30 cellular contexts compared by ENCODE assay signal in the genomic region with DNA sequence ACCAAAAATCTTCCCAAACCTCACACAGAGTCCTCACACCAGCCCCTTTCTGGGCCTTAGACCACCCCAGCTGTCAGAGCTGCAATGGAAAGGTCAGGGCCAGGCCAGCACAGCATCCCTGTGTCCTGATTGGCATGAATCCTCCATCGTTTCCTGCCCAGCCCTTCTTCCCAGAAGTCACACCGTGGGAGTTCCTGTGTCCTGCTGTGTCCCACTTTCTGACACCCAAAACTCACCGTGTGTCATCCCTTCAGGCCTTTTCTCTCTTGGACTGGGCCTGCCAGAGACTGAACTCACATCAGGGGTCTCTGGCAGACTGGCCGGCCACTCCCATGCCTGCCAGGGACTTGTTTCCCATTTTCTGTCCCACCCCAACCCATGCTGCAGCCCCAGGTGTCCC. TPM values are rescaled to one million over a fixed set of nuclear protein-coding genes. Genes with fewer than 3 reads are reported as not detected.
A peak's percentile ranks its signal among the peaks of the same experiment; 100 is the strongest.
DNase-seq lines count a peak whose midpoint lies in the region; ATAC-seq, FAIRE-seq and TF ChIP-seq lines count a peak whose summit lies in the region.
"Had no signal": no experiment of that assay in that cellular context is flagged by ENCODE, and none has a peak within 500 bp of the region (broad histone marks: within the 10 kb centered on the region; RNA-seq: fewer than 3 reads in every experiment).

No MANE protein-coding gene starts in this region.

- POLR2A ChIA-PET in A673 (lab: Charles Lee; ENCODE audit: low non-redundant PET) (no interaction called here), HEK293 (lab: Yijun Ruan, JAX) (no interaction called here)

- peaks cover 29% of the 10 kb centered on the region for H3K27me3 Mint-ChIP-seq in glutamatergic neuron (ENCODE audit: unreplicated experiment)
- H3K27me3 Mint-ChIP-seq in activated CD8-positive, alpha-beta memory T cell treated with anti-CD3 and anti-CD28 coated beads, Interleukin-2, amount 10 ng/mL, durations not matched to agents 7 days and 5 days: peaks cover under 1% of the 10 kb centered on the region

- H3K36me3 Mint-ChIP-seq in glutamatergic neuron (ENCODE audit: unreplicated experiment): no peaks in the 10 kb centered on the region
- no peaks in the 10 kb centered on the region for H3K36me3 Mint-ChIP-seq in activated CD8-positive, alpha-beta memory T cell treated with anti-CD3 and anti-CD28 coated beads, Interleukin-2, amount 10 ng/mL, durations not matched to agents 7 days and 5 days
- H3K36me3 Mint-ChIP-seq: CD4-positive, CD25-positive, alpha-beta regulatory T cell had no signal

- peaks cover 20% of the 10 kb centered on the region for H3K4me1 ChIP-seq in A673 (ENCODE audit: insufficient read depth, low read length, poor library complexity, severe bottlenecking)
- H3K4me1 ChIP-seq in HEK293 (ENCODE audit: control insufficient read depth, insufficient read depth, low read length): no peaks in the 10 kb centered on the region
- peaks cover 8 to 13% of the 10 kb centered on the region in 2 donors for H3K4me1 ChIP-seq in neuronal stem cell (ENCODE audit: control insufficient read depth in 2 of 2, insufficient read depth in 1 of 2, low read depth in 1 of 2, low read length in 2 of 2)

- TF ChIP-seq CTCF in A673 (conservative IDR thresholded peaks at IDR 0.05; ENCODE audit: low read depth, low read length) (no peak), HEK293 (tag by site-specific recombination; IDR thresholded peaks at IDR 0.05) (no peak), glutamatergic neuron (IDR thresholded peaks at IDR 0.05; ENCODE audit: partially characterized antibody, unreplicated experiment) (no peak)

- ATAC-seq in activated CD8-positive, alpha-beta memory T cell treated with anti-CD3 and anti-CD28 coated beads, Interleukin-2, amount 10 ng/mL, durations not matched to agents 7 days and 5 days: no peak
- ATAC-seq: PC-3, Right ventricle myocardium inferior, SK-N-SH treated with all-trans-retinoic acid at 6 μM for 48 hours had no signal

- no peak for FAIRE-seq in GM12892 (lab: Jason Lieb, UNC)

- peak overlapping the region; percentile 94 for H2BK12ac ChIP-seq in neuronal stem cell (ENCODE audit: low read length)

- H3K27ac Mint-ChIP-seq in glutamatergic neuron (ENCODE audit: unreplicated experiment): peak overlapping the region; percentile 53
- H3K27ac Mint-ChIP-seq in activated CD8-positive, alpha-beta memory T cell treated with anti-CD3 and anti-CD28 coated beads, Interleukin-2, amount 10 ng/mL, durations not matched to agents 7 days and 5 days: no peak overlapping the region

- WGBS in neuronal stem cell (ENCODE audit: extremely low coverage in 2 of 2, insufficient read length in 2 of 2, insufficient replicate concordance in 1 of 2), 2 donors: no CpG with 5 or more reads among the region's 4 CpGs

- BruUV-seq in A673 (replicated peaks; lab: Mats Ljungman, UMichigan): no TSS peak

- no peak for TF ChIP-seq POLR2A in GM12892 (IDR thresholded peaks at IDR 0.05; ENCODE audit: low read depth, low read length)

- peak overlapping the region; percentile 20 for H2AK5ac ChIP-seq in neuronal stem cell (ENCODE audit: low read depth, low read length)

- H3K9me3 ChIP-seq in A673 (ENCODE audit: low read depth, low read length, poor library complexity, severe bottlenecking): no peaks in the 10 kb centered on the region
- H3K9me3 ChIP-seq in HEK293 (ENCODE audit: control insufficient read depth, insufficient read depth, low read depth, low read length): no peaks in the 10 kb centered on the region
- no peaks in the 10 kb centered on the region for H3K9me3 ChIP-seq in neuronal stem cell (replicated peaks in 1 of 2; ENCODE audit: control insufficient read depth in 2 of 2, insufficient read depth in 1 of 2, low read depth in 1 of 2, low read length in 2 of 2)
- H3K9me3 ChIP-seq: HAP-1, SJCRH30 had no signal

- peaks cover 90% of the 10 kb centered on the region for H3K27me3 ChIP-seq in A673 (replicated peaks; ENCODE audit: insufficient read depth, low read depth, low read length, poor library complexity)
- no peaks in the 10 kb centered on the region for H3K27me3 ChIP-seq in neuronal stem cell (ENCODE audit: control insufficient read depth in 3 of 3, insufficient read depth in 3 of 3, low read depth in 1 of 3, low read length in 3 of 3)

- intact Hi-C loops in A673 (cut with micrococcal nuclease; ENCODE audit: unreplicated experiment): no loop called here

- no peaks in the 10 kb centered on the region for H3K36me3 ChIP-seq in A673 (ENCODE audit: insufficient read depth, low read length, poor library complexity, severe bottlenecking)
- H3K36me3 ChIP-seq in HEK293 (ENCODE audit: control insufficient read depth in 2 of 2, insufficient read depth in 1 of 2, low read length in 2 of 2): no peaks in the 10 kb centered on the region; a peak in 1 of 3 replicates
- no peaks in the 10 kb centered on the region for H3K36me3 ChIP-seq in neuronal stem cell (replicated peaks in 1 of 2; ENCODE audit: control insufficient read depth in 2 of 2, insufficient read depth in 2 of 2, low read length in 2 of 2)
- H3K36me3 ChIP-seq: HAP-1, SJCRH30 had no signal

- H3K4me2 ChIP-seq in neuronal stem cell (ENCODE audit: insufficient read depth, low read length, poor library complexity, severe bottlenecking): no peak overlapping the region

- no peak overlapping the region for H3K14ac ChIP-seq in neuronal stem cell (ENCODE audit: low read length)

- no peak overlapping the region for H4K91ac ChIP-seq in neuronal stem cell (ENCODE audit: low read depth, low read length, poor library complexity)

- H3K4me1 Mint-ChIP-seq in glutamatergic neuron (ENCODE audit: low read depth, unreplicated experiment): peaks cover 34% of the 10 kb centered on the region
- no peaks in the 10 kb centered on the region for H3K4me1 Mint-ChIP-seq in activated CD8-positive, alpha-beta memory T cell treated with anti-CD3 and anti-CD28 coated beads, Interleukin-2, amount 10 ng/mL, durations not matched to agents 7 days and 5 days
- H3K4me1 Mint-ChIP-seq: CD4-positive, CD25-positive, alpha-beta regulatory T cell had no signal

- peak overlapping the region; percentile 25 for H4K8ac ChIP-seq in neuronal stem cell (ENCODE audit: low read depth, low read length)

- H3K9ac ChIP-seq in neuronal stem cell (ENCODE audit: low read depth, low read length, poor library complexity): no peak overlapping the region
- H3K9ac ChIP-seq: GM23248 had no signal

- no peak overlapping the region for H3K23ac ChIP-seq in neuronal stem cell (ENCODE audit: low read depth, low read length, poor library complexity)

- H3K79me1 ChIP-seq in neuronal stem cell (ENCODE audit: low read depth, low read length): no peaks in the 10 kb centered on the region

- H3K4ac ChIP-seq in neuronal stem cell (ENCODE audit: low read length): no peak overlapping the region

- H3K4me3 ChIP-seq in A673 (ENCODE audit: low read depth, low read length, poor library complexity, severe bottlenecking) (no peak overlapping the region), HEK293 (ENCODE audit: low read depth, low read length) (no peak overlapping the region), neuronal stem cell (ENCODE audit: low read length in 2 of 2) (no peak overlapping the region)
- H3K4me3 ChIP-seq: GM23248, HAP-1, SJCRH30 had no signal

- H2AFZ ChIP-seq in neuronal stem cell (ENCODE audit: low read length): peak overlapping the region; percentile 84
- H2AFZ ChIP-seq: GM23248 had no signal

- H3K4me3 Mint-ChIP-seq in glutamatergic neuron (ENCODE audit: unreplicated experiment): peak overlapping the region; percentile 20
- no peak overlapping the region for H3K4me3 Mint-ChIP-seq in activated CD8-positive, alpha-beta memory T cell treated with anti-CD3 and anti-CD28 coated beads, Interleukin-2, amount 10 ng/mL, durations not matched to agents 7 days and 5 days
- H3K4me3 Mint-ChIP-seq: CD4-positive, CD25-positive, alpha-beta regulatory T cell had no signal

- peaks cover 25% of the 10 kb centered on the region for H3K9me3 Mint-ChIP-seq in glutamatergic neuron (ENCODE audit: unreplicated experiment)
- H3K9me3 Mint-ChIP-seq in activated CD8-positive, alpha-beta memory T cell treated with anti-CD3 and anti-CD28 coated beads, Interleukin-2, amount 10 ng/mL, durations not matched to agents 7 days and 5 days (ENCODE audit: low read depth): no peaks in the 10 kb centered on the region
- H3K9me3 Mint-ChIP-seq: CD4-positive, CD25-positive, alpha-beta regulatory T cell had no signal

- DNase-seq in A673 (ENCODE audit: low spot score) (peak; percentile 19), glutamatergic neuron (no peak), neuronal stem cell (ENCODE audit: low spot score) (no peak), NCI-H226 (no peak), ACHN (no peak), GM12892 (ENCODE audit: insufficient read length) (no peak)
- DNase-seq in activated CD8-positive, alpha-beta memory T cell treated with anti-CD3 and anti-CD28 coated beads, Interleukin-2, amount 10 ng/mL, durations not matched to agents 7 days and 5 days: no peak
- DNase-seq: CD4-positive, CD25-positive, alpha-beta regulatory T cell; DMS53; GM23248; KBM-7; MV-4-11; NCI-H1105; NCI-H1436 treated with DMSO at 0.1 percent for 48 hours; NCI-H187 treated with DMSO at 0.1 percent for 48 hours; NCI-H446; NCI-H524 treated with DMSO at 0.1 percent for 48 hours; NCI-H82; NK-92 treated with Interleukin-12 subunit alpha and Interleukin-12 subunit beta, amount 100 ng/mL, for 24 hours; PC-3; SJCRH30 had no signal

- no peak overlapping the region for H2BK15ac ChIP-seq in neuronal stem cell (ENCODE audit: low read length)

- H2BK120ac ChIP-seq in neuronal stem cell (ENCODE audit: low read depth, low read length): no peak overlapping the region

- in situ Hi-C loops in ACHN (cut with HindIII; ENCODE audit: low pct_ligation_motif_present, low pct_unique_long_range_greater_than_20kb, low sequenced_read_pairs): no loop called here

- no peak overlapping the region for H2BK5ac ChIP-seq in neuronal stem cell (ENCODE audit: low read length)

- CTCF ChIA-PET in A673 (lab: Charles Lee) (no interaction called here), HEK293 (lab: Yijun Ruan, JAX) (interaction anchor here (0.7 to 1.2 kb wide), 2 partner anchors 13 to 78 kb away, joined by 3 read pairs; no protein-coding TSS in a partner anchor)
- CTCF ChIA-PET in activated CD8-positive, alpha-beta memory T cell treated with anti-CD3 and anti-CD28 coated beads, Interleukin-2, amount 10 ng/mL, durations not matched to agents 7 days and 5 days (lab: Charles Lee): interaction anchor here (1.0 kb wide), 1 partner anchor 54 kb away, joined by 3 read pairs; no protein-coding TSS in a partner anchor

- no peak overlapping the region for H3K27ac ChIP-seq in A673 (ENCODE audit: low read depth, low read length, poor library complexity, severe bottlenecking)
- no peak overlapping the region for H3K27ac ChIP-seq in HEK293 (ENCODE audit: extremely low read depth, low read depth, low read length)
- no peak overlapping the region for H3K27ac ChIP-seq in neuronal stem cell (replicated peaks; ENCODE audit: low read length)
- H3K27ac ChIP-seq: GM23248, SJCRH30 had no signal

- peak overlapping the region; percentile 12 for H3K18ac ChIP-seq in neuronal stem cell (ENCODE audit: low read length)

RNA-seq across cellular contexts. Expression of a gene that starts 32.5 kb away (rescaled TPM):
- not detected in 2 replicates for total RNA-seq in A673 (2021)
- 71.6 TPM for total RNA-seq in glutamatergic neuron (ENCODE audit: unreplicated experiment)
- polyA plus RNA-seq in neuronal stem cell (2013, experiment 1 of 2): 0.17 TPM
- polyA plus RNA-seq in neuronal stem cell (2013, experiment 2 of 2): 0.17 TPM
- not detected for total RNA-seq in activated CD8-positive, alpha-beta memory T cell treated with anti-CD3 and anti-CD28 coated beads, Interleukin-2, amount 10 ng/mL, durations not matched to agents 7 days and 5 days
- polyA plus RNA-seq in GM12892 (2012; ENCODE audit: missing spikeins): not detected
- total RNA-seq: A172; CD4-positive, CD25-positive, alpha-beta regulatory T cell; G401; GM23248; LHCN-M2; MCF 10A; PC-3; Right ventricle myocardium inferior had no signal
- polyA plus RNA-seq: BJ; CD4-positive, CD25-positive, alpha-beta regulatory T cell; GM23248 had no signal

RNA-seq across cellular contexts. Expression of a gene that starts 52.7 kb away (rescaled TPM):
- total RNA-seq in A673 (2021) (not detected in 2 replicates), glutamatergic neuron (ENCODE audit: unreplicated experiment) (208 TPM)
- 0.77 TPM for polyA plus RNA-seq in neuronal stem cell (2013, experiment 1 of 2)
- 0.97 TPM for polyA plus RNA-seq in neuronal stem cell (2013, experiment 2 of 2)
- total RNA-seq in activated CD8-positive, alpha-beta memory T cell treated with anti-CD3 and anti-CD28 coated beads, Interleukin-2, amount 10 ng/mL, durations not matched to agents 7 days and 5 days: not detected
- 0.57 TPM for polyA plus RNA-seq in GM12892 (2012; ENCODE audit: missing spikeins)
- total RNA-seq: CD4-positive, CD25-positive, alpha-beta regulatory T cell; GM23248; LHCN-M2; MCF 10A; PC-3; SJCRH30 had no signal
- polyA plus RNA-seq: BJ, GM23248 had no signal

Comparison
In these comparisons a context has a peak if more than half of its experiments do, and no peak if none do; other contexts are left out.
1. RNA of a gene that starts 32.5 kb away (total RNA-seq): 71.6 TPM in glutamatergic neuron (single experiment); not detected in A673 and not detected in activated CD8-positive, alpha-beta memory T cell treated with anti-CD3 and anti-CD28 coated beads, Interleukin-2, amount 10 ng/mL, durations not matched to agents 7 days and 5 days; every median in the first group is over 10 times any median in the second.
2. RNA of a gene that starts 52.7 kb away (total RNA-seq): 208 TPM in glutamatergic neuron (single experiment); not detected in A673 and not detected in activated CD8-positive, alpha-beta memory T cell treated with anti-CD3 and anti-CD28 coated beads, Interleukin-2, amount 10 ng/mL, durations not matched to agents 7 days and 5 days; every median in the first group is over 100 times any median in the second.